ENCODE assay signal across 11 cellular contexts in the genomic region with DNA sequence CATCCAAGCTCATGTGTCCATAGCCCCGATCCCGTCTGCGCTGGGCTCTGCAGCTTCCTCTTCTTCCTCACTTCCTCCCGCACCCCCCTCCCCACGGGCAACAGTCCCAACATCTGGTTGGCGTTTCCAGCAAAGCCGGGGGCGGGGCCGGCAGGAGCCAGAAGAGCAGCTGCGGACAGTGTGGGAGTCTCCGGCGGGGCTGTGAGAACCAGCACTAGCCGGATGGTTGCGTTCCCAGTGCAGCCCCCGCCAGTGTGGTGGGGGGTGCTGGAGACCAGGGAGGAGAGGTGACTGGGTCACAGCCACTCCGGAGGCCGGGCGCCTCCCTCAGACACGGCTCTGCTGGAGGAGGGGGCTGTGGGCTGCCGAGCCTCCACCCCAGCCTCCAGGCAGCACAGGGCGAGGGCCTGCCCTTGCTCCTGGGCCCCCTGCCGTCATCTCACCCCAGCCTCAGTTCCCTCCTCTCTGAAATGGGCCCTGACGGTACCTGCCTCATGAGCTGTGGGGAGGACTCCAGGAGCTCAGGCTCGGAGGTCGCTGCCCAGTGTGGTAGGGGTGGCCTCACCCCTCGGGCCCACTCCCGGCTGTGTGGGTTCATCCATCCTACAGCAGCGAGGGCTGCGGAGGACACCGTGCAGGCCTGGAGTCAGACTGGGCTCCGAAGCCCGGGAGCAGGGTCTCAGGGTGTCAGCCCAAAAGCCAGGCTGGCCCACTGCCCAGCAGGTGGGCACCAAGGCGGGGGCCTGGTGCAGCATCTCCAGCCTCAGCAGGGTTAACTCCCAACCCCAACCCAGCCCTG. TPM values are rescaled to one million over a fixed set of nuclear protein-coding genes. Genes with fewer than 3 reads are reported as not detected.
A peak's percentile ranks its signal among the peaks of the same experiment; 100 is the strongest.
DNase-seq lines count a peak whose midpoint lies in the region; ATAC-seq and TF ChIP-seq lines count a peak whose summit lies in the region.
"Had no signal": no experiment of that assay in that cellular context is flagged by ENCODE, and none has a peak within 500 bp of the region (broad histone marks: within the 10 kb centered on the region; RNA-seq: fewer than 3 reads in every experiment).

No MANE protein-coding gene starts in this region.

- H3K27me3 ChIP-seq in adipocyte (replicated peaks; ENCODE audit: control insufficient read depth, insufficient read depth, low read length) (peaks cover 39% of the 10 kb centered on the region), smooth muscle cell (ENCODE audit: low read depth) (no peaks in the 10 kb centered on the region)
- H3K27me3 ChIP-seq: pancreas had no signal

- H3K9ac ChIP-seq in adipocyte (ENCODE audit: low read length) (no peak overlapping the region), smooth muscle cell (ENCODE audit: low read depth) (no peak overlapping the region)

- H3K36me3 Mint-ChIP-seq in activated T-helper 2 cell treated with anti-CD3 and anti-CD28 coated beads, Interferon-gamma antibody, Interleukin-2, Interleukin-4, amounts not matched to agents 10 μg/mL and 5 μg/mL and 100 μg/mL, durations not matched to agents 14 hours and 24 hours and 36 hours (ENCODE audit: low read depth): no peaks in the 10 kb centered on the region
- H3K36me3 Mint-ChIP-seq: activated naive CD8-positive, alpha-beta T cell had no signal

- H3K79me2 ChIP-seq in smooth muscle cell (ENCODE audit: low read depth): no peaks in the 10 kb centered on the region

- H3K4me2 ChIP-seq in smooth muscle cell: peak overlapping the region; percentile 76

- peak; percentile 20 for DNase-seq in HT1080 (ENCODE audit: low read depth)
- DNase-seq in adipocyte (ENCODE audit: low read depth): peak; percentile 75
- DNase-seq in iPS-NIHi7 (ENCODE audit: extremely low spot score): peak; percentile 67
- peak; percentile 28 for DNase-seq in smooth muscle cell (lab: John Stamatoyannopoulos, UW; ENCODE audit: unreplicated experiment)
- no peak for DNase-seq in GOT3 (lab: John Stamatoyannopoulos, UW)
- DNase-seq in activated gamma-delta T cell treated with Interleukin-2 at 50 U/mL for 16 hours: no peak
- no peak for DNase-seq in activated T-helper 2 cell treated with anti-CD3 and anti-CD28 coated beads, Interferon-gamma antibody, Interleukin-2, Interleukin-4, amounts not matched to agents 10 μg/mL and 5 μg/mL and 100 μg/mL, durations not matched to agents 14 hours and 24 hours and 36 hours (ENCODE audit: low spot score)
- DNase-seq: NCI-H2081 treated with DMSO at 0.1 percent for 48 hours had no signal

- H2AFZ ChIP-seq in smooth muscle cell (ENCODE audit: low read depth): no peak overlapping the region

- no peak overlapping the region for H3K27ac Mint-ChIP-seq in activated T-helper 2 cell treated with anti-CD3 and anti-CD28 coated beads, Interferon-gamma antibody, Interleukin-2, Interleukin-4, amounts not matched to agents 10 μg/mL and 5 μg/mL and 100 μg/mL, durations not matched to agents 14 hours and 24 hours and 36 hours
- H3K27ac Mint-ChIP-seq: activated naive CD8-positive, alpha-beta T cell had no signal

- ATAC-seq in HG03135 (IDR thresholded peaks at IDR 0.05; ENCODE audit: unreplicated experiment): no peak

- H3K4me3 Mint-ChIP-seq in activated T-helper 2 cell treated with anti-CD3 and anti-CD28 coated beads, Interferon-gamma antibody, Interleukin-2, Interleukin-4, amounts not matched to agents 10 μg/mL and 5 μg/mL and 100 μg/mL, durations not matched to agents 14 hours and 24 hours and 36 hours (ENCODE audit: low read depth): no peak overlapping the region

- H3K9me3 Mint-ChIP-seq in activated T-helper 2 cell treated with anti-CD3 and anti-CD28 coated beads, Interferon-gamma antibody, Interleukin-2, Interleukin-4, amounts not matched to agents 10 μg/mL and 5 μg/mL and 100 μg/mL, durations not matched to agents 14 hours and 24 hours and 36 hours: no peaks in the 10 kb centered on the region

- no peaks in the 10 kb centered on the region for H3K9me3 ChIP-seq in adipocyte (ENCODE audit: control insufficient read depth, low read length)
- H3K9me3 ChIP-seq in smooth muscle cell (replicated peaks; ENCODE audit: low read depth): no peaks in the 10 kb centered on the region
- H3K9me3 ChIP-seq: pancreas had no signal

- WGBS in smooth muscle cell (ENCODE audit: low lambda C conversion rate): 17% methylated on average over 30 of the region's 33 CpGs

- TF ChIP-seq CTCF in smooth muscle cell (IDR thresholded peaks at IDR 0.05; ENCODE audit: borderline replicate concordance, insufficient read depth, poor library complexity, severe bottlenecking): no peak

- no peaks in the 10 kb centered on the region for H3K27me3 Mint-ChIP-seq in activated T-helper 2 cell treated with anti-CD3 and anti-CD28 coated beads, Interferon-gamma antibody, Interleukin-2, Interleukin-4, amounts not matched to agents 10 μg/mL and 5 μg/mL and 100 μg/mL, durations not matched to agents 14 hours and 24 hours and 36 hours (ENCODE audit: low read depth)
- H3K27me3 Mint-ChIP-seq: activated naive CD8-positive, alpha-beta T cell had no signal

- intact Hi-C loops in activated T-helper 2 cell treated with anti-CD3 and anti-CD28 coated beads, Interferon-gamma antibody, Interleukin-2, Interleukin-4, amounts not matched to agents 10 μg/mL and 5 μg/mL and 100 μg/mL, durations not matched to agents 14 hours and 24 hours and 36 hours (cut with micrococcal nuclease): no loop called here

- H3F3A ChIP-seq in smooth muscle cell (ENCODE audit: low read depth): peaks cover 3% of the 10 kb centered on the region

- H3K4me3 ChIP-seq in adipocyte (ENCODE audit: low read length): no peak overlapping the region
- no peak overlapping the region for H3K4me3 ChIP-seq in smooth muscle cell
- H3K4me3 ChIP-seq: pancreas had no signal

- no peaks in the 10 kb centered on the region for H4K20me1 ChIP-seq in smooth muscle cell (ENCODE audit: low read depth)

- H3K4me1 Mint-ChIP-seq in activated T-helper 2 cell treated with anti-CD3 and anti-CD28 coated beads, Interferon-gamma antibody, Interleukin-2, Interleukin-4, amounts not matched to agents 10 μg/mL and 5 μg/mL and 100 μg/mL, durations not matched to agents 14 hours and 24 hours and 36 hours (ENCODE audit: low read depth): peaks cover 7% of the 10 kb centered on the region

- H3K27ac ChIP-seq in smooth muscle cell (ENCODE audit: low read depth): no peak overlapping the region
- H3K27ac ChIP-seq: pancreas had no signal

- peaks cover 15% of the 10 kb centered on the region for H3K4me1 ChIP-seq in adipocyte (ENCODE audit: control insufficient read depth, insufficient read depth, low read length)
- H3K4me1 ChIP-seq in smooth muscle cell (ENCODE audit: low read depth): peaks cover 20% of the 10 kb centered on the region

- no peaks in the 10 kb centered on the region for H3K36me3 ChIP-seq in adipocyte (ENCODE audit: control insufficient read depth, insufficient read depth, low read length, severe bottlenecking)
- no peaks in the 10 kb centered on the region for H3K36me3 ChIP-seq in smooth muscle cell (ENCODE audit: low read depth)
- H3K36me3 ChIP-seq: pancreas had no signal

RNA-seq across cellular contexts. Expression of a gene that starts 41.5 kb away (rescaled TPM):
- total RNA-seq in HT1080 (2014; rRNA removed; shearing (Covaris generic)): 11.4 and 13.7 TPM in 2 replicates
- polyA plus RNA-seq in HT1080 (2015; cell fraction: cytosol; rRNA removed): 7.1 and 7.9 TPM in 2 replicates
- polyA plus RNA-seq in HT1080 (2015; cell fraction: nucleus; rRNA removed): 31.4 and 32.3 TPM in 2 replicates
- 7.8 and 13.2 TPM in 2 replicates for total RNA-seq in smooth muscle cell
- 7.2 and 11.4 TPM in 2 replicates for polyA plus RNA-seq in smooth muscle cell
- total RNA-seq in activated T-helper 2 cell treated with anti-CD3 and anti-CD28 coated beads, Interferon-gamma antibody, Interleukin-2, Interleukin-4, amounts not matched to agents 10 μg/mL and 5 μg/mL and 100 μg/mL, durations not matched to agents 14 hours and 24 hours and 36 hours: 81.3 and 83.8 TPM in 2 replicates

Comparison
In these comparisons a context has a peak if more than half of its experiments do, and no peak if none do; other contexts are left out.
1. DNase-seq: peak in HT1080 (single experiment), adipocyte (single experiment), iPS-NIHi7 (single experiment) and smooth muscle cell (single experiment); none in GOT3 (single experiment), activated gamma-delta T cell treated with Interleukin-2 at 50 U/mL for 16 hours (single experiment) and activated T-helper 2 cell treated with anti-CD3 and anti-CD28 coated beads, Interferon-gamma antibody, Interleukin-2, Interleukin-4, amounts not matched to agents 10 μg/mL and 5 μg/mL and 100 μg/mL, durations not matched to agents 14 hours and 24 hours and 36 hours (single experiment).